ENCODE assay signal across 1 cellular context in genomic region chr6:55469829-55470438, GRCh38.
TF ChIP-seq lines count a peak whose summit lies in the region.

No MANE protein-coding gene starts in this region.

TF ChIP-seq in HepG2, 621 proteins besides CTCF, POLR2A, EP300 and RAD21 (continued from another document):
- TF ChIP-seq THAP9 (CRISPR knock-in tag; IDR thresholded peaks at IDR 0.05; ENCODE audit: borderline replicate concordance) (no peak), ZNF101 (CRISPR knock-in tag; IDR thresholded peaks at IDR 0.05; ENCODE audit: borderline replicate concordance, low read depth) (no peak), AHDC1 (CRISPR knock-in tag; IDR thresholded peaks at IDR 0.05; ENCODE audit: borderline replicate concordance) (no peak), MZF1 (CRISPR knock-in tag; IDR thresholded peaks at IDR 0.05; ENCODE audit: borderline replicate concordance) (no peak), ZNF232 (CRISPR knock-in tag; IDR thresholded peaks at IDR 0.05; ENCODE audit: borderline replicate concordance) (no peak), ZSCAN29 (CRISPR knock-in tag; conservative IDR thresholded peaks at IDR 0.05) (no peak), MAFF (IDR thresholded peaks at IDR 0.05; ENCODE audit: low read depth, low read length) (peak; percentile 55), ZNF17 (CRISPR knock-in tag; IDR thresholded peaks at IDR 0.05) (no peak), MYC (CRISPR knock-in tag; IDR thresholded peaks at IDR 0.05; ENCODE audit: borderline replicate concordance) (no peak), ZNF646 (CRISPR knock-in tag; IDR thresholded peaks at IDR 0.05) (no peak), ETV6 (CRISPR knock-in tag; conservative IDR thresholded peaks at IDR 0.05) (no peak)
